Comparison of ENCODE assay signal across 8 cellular contexts in the genomic region with DNA sequence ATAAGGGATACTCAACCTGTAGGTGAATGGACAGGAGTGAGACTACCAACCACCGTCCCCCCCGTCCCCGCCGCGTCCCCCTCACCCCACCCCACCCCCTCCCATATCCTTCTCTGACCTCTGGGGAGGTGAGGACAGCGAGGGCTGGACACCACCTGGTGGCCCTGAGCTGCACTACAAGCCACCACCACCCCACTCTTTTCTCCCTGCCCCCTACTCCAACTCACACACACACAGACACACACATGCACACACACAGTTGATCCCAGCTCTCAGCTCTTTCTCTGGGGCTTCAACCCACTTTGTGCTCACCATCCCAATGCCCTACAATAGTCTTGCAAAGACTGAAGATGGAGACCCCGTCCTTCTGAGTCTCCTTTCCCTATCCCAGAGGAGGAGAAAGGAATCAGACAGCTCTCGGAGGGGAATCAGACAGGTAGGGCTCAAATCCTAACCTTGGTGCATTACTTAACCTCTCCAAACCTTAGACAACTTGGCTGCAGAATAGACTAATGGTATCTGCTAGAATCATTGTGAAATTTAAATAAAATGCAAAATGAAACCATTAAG.
A peak's percentile ranks its signal among the peaks of the same experiment; 100 is the strongest.
DNase-seq lines count a peak whose midpoint lies in the region; ATAC-seq and TF ChIP-seq lines count a peak whose summit lies in the region.

No MANE protein-coding gene starts in this region.

- no peaks in the 10 kb centered on the region for H3K9me3 Mint-ChIP-seq in activated CD8-positive, alpha-beta T cell treated with anti-CD3 and anti-CD28 coated beads for 36 hours

- H3K27me3 Mint-ChIP-seq in activated CD8-positive, alpha-beta T cell treated with anti-CD3 and anti-CD28 coated beads for 36 hours, result peaks cover 12% of the 10 kb centered on the region

- POLR2A ChIA-PET in activated CD8-positive, alpha-beta T cell treated with anti-CD3 and anti-CD28 coated beads for 36 hours (lab: Charles Lee), result interaction anchor here (1.0 kb wide), 1 partner anchor 102 kb away, joined by 3 read pairs; no protein-coding TSS in a partner anchor

- ATAC-seq in activated CD8-positive, alpha-beta T cell treated with anti-CD3 and anti-CD28 coated beads for 36 hours, result peak; percentile 93
- ATAC-seq in left cardiac atrium (peak; percentile 69 to 79), GM21381 (IDR thresholded peaks at IDR 0.05; ENCODE audit: unreplicated experiment) (no peak)

- H3K4me3 Mint-ChIP-seq in activated CD8-positive, alpha-beta T cell treated with anti-CD3 and anti-CD28 coated beads for 36 hours, result no peak overlapping the region

- TF ChIP-seq CTCF in LNCAP (IDR thresholded peaks at IDR 0.05), result peak; percentile 72
- TF ChIP-seq CTCF in activated CD8-positive, alpha-beta T cell treated with anti-CD3 and anti-CD28 coated beads for 36 hours (IDR thresholded peaks at IDR 0.05), result peak; percentile 64

- peaks cover 4% of the 10 kb centered on the region for H3K4me1 Mint-ChIP-seq in activated CD8-positive, alpha-beta T cell treated with anti-CD3 and anti-CD28 coated beads for 36 hours (ENCODE audit: low read depth)

- H3K36me3 Mint-ChIP-seq in activated CD8-positive, alpha-beta T cell treated with anti-CD3 and anti-CD28 coated beads for 36 hours (ENCODE audit: low read depth), result no peaks in the 10 kb centered on the region

- CTCF ChIA-PET in activated CD8-positive, alpha-beta T cell treated with anti-CD3 and anti-CD28 coated beads for 36 hours (lab: Charles Lee), result interaction anchor here (0.9 to 1.7 kb wide), 12 partner anchors 10 to 120 kb away, joined by 3 to 16 read pairs (median 3); no protein-coding TSS in a partner anchor

- intact Hi-C loops in activated CD8-positive, alpha-beta T cell treated with anti-CD3 and anti-CD28 coated beads for 36 hours (cut with micrococcal nuclease), result no loop called here
- intact Hi-C loops in left cardiac atrium (cut with DNase I), result loop anchor here (5.0 to 10.0 kb wide), 2 partner anchors 91 to 99 kb away; no protein-coding TSS in a partner anchor

- DNase-seq in NCI-H748 (lab: John Stamatoyannopoulos, UW; ENCODE audit: unreplicated experiment) (peak; percentile 27), NCI-H748 treated with DMSO at 0.1 percent for 48 hours (lab: John Stamatoyannopoulos, UW) (no peak), left cardiac atrium (no peak), inferior parietal cortex (ENCODE audit: extremely low spot score) (no peak)
- peak; percentile 50 for DNase-seq in activated CD8-positive, alpha-beta T cell treated with anti-CD3 and anti-CD28 coated beads for 36 hours
- peak; percentile 29 for DNase-seq in stimulated activated CD4-positive, alpha-beta T cell treated with anti-CD3 and anti-CD28 coated beads, Interleukin-4, amount 100 ng/mL, for 1 hour

- no peak overlapping the region for H3K27ac Mint-ChIP-seq in activated CD8-positive, alpha-beta T cell treated with anti-CD3 and anti-CD28 coated beads for 36 hours

Comparison
In these comparisons a context has a peak if more than half of its experiments do, and no peak if none do; other contexts are left out.
1. DNase-seq: peak in NCI-H748 (single experiment), activated CD8-positive, alpha-beta T cell treated with anti-CD3 and anti-CD28 coated beads for 36 hours (single experiment) and stimulated activated CD4-positive, alpha-beta T cell treated with anti-CD3 and anti-CD28 coated beads, Interleukin-4, amount 100 ng/mL, for 1 hour (single experiment); none in NCI-H748 treated with DMSO at 0.1 percent for 48 hours (single experiment), left cardiac atrium (single experiment) and inferior parietal cortex (single experiment).